Comparison of ENCODE assay signal across 25 cellular contexts in the genomic region with DNA sequence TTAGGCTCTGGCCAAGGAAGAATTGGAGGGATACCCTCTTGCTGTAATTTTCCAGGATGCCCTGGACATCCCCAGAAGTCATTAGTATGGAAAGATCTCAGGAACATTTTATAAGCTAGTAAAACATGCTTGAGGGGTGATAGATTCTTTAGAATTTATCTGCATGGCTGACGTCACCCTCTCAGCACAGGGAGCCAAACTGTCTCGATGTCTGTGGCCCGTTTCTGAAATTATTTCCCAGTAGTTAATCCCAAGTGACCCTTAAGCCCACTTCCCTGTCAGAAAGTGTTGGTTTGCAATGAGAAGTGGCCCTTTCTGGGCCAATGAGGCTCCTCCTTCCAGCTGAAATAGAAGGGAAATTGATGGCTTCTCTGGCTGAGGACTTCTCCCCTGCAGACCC.
A peak's percentile ranks its signal among the peaks of the same experiment; 100 is the strongest.
DNase-seq lines count a peak whose midpoint lies in the region; ATAC-seq and TF ChIP-seq lines count a peak whose summit lies in the region.
"Had no signal": no experiment of that assay in that cellular context is flagged by ENCODE, and none has a peak within 500 bp of the region (broad histone marks: within the 10 kb centered on the region; RNA-seq: fewer than 3 reads in every experiment).

No MANE protein-coding gene starts in this region.

- ATAC-seq in HG02970 (IDR thresholded peaks at IDR 0.05; ENCODE audit: low FRiP score, unreplicated experiment) (no peak), GM18909 (IDR thresholded peaks at IDR 0.05; ENCODE audit: poor library complexity, unreplicated experiment) (no peak)
- ATAC-seq: Right ventricle myocardium inferior, SK-N-SH treated with all-trans-retinoic acid at 6 μM for 48 hours had no signal

- no peak for TF ChIP-seq CTCF in smooth muscle cell (IDR thresholded peaks at IDR 0.05; ENCODE audit: borderline replicate concordance, insufficient read depth, poor library complexity, severe bottlenecking)

- H3K9ac ChIP-seq in Karpas-422 (ENCODE audit: low read length), result no peak overlapping the region
- H3K9ac ChIP-seq in mesendoderm (ENCODE audit: low read length), result no peak overlapping the region
- no peak overlapping the region for H3K9ac ChIP-seq in smooth muscle cell (ENCODE audit: low read depth)

- H3K36me3 ChIP-seq in Karpas-422 (ENCODE audit: insufficient read depth, low read length), result no peaks in the 10 kb centered on the region
- H3K36me3 ChIP-seq in mesendoderm (ENCODE audit: control insufficient read depth, insufficient read depth, low read length), result no peaks in the 10 kb centered on the region
- H3K36me3 ChIP-seq in smooth muscle cell (ENCODE audit: low read depth), result no peaks in the 10 kb centered on the region
- H3K36me3 ChIP-seq: SJCRH30 had no signal

- H3K79me1 ChIP-seq in mesendoderm (ENCODE audit: low read length), result no peaks in the 10 kb centered on the region

- peak overlapping the region; percentile 34 for H2BK120ac ChIP-seq in mesendoderm (ENCODE audit: low read depth, low read length)

- no peak overlapping the region for H3K4me2 ChIP-seq in Karpas-422 (ENCODE audit: low read depth, low read length, poor library complexity, severe bottlenecking)
- no peak overlapping the region for H3K4me2 ChIP-seq in mesendoderm (ENCODE audit: low read length)
- H3K4me2 ChIP-seq in smooth muscle cell, result peak overlapping the region; percentile 62
- H3K4me2 ChIP-seq: PC-9 had no signal

- H3K27ac ChIP-seq in Karpas-422 (ENCODE audit: low read length) (no peak overlapping the region), mesendoderm (ENCODE audit: low read depth, low read length) (no peak overlapping the region), smooth muscle cell (ENCODE audit: low read depth) (peak overlapping the region; percentile 94)
- H3K27ac ChIP-seq: PC-9 had no signal

- H4K8ac ChIP-seq in mesendoderm (ENCODE audit: low read depth, low read length), result no peak overlapping the region

- H4K20me1 ChIP-seq in Karpas-422 (ENCODE audit: insufficient read depth, low read depth, low read length) (no peaks in the 10 kb centered on the region), smooth muscle cell (ENCODE audit: low read depth) (no peaks in the 10 kb centered on the region)

- H3K23ac ChIP-seq in mesendoderm (ENCODE audit: low read length), result no peak overlapping the region

- peak; percentile 12 for DNase-seq in EH (ENCODE audit: low read depth)
- peak; percentile 11 for DNase-seq in Karpas-422
- no peak for DNase-seq in mesendoderm
- no peak for DNase-seq in smooth muscle cell (lab: John Stamatoyannopoulos, UW; ENCODE audit: unreplicated experiment)
- DNase-seq in HUDEP-2 (lab: John Stamatoyannopoulos, UW; ENCODE audit: unreplicated experiment in 76 of 76), result no peak
- DNase-seq: C1 segment of cervical spinal cord; CD4-positive, alpha-beta memory T cell; COR-L47; DND-41; H7; HFFc6; Kasumi-1; MV-4-11; NCI-H1105; NCI-H1436 treated with DMSO at 0.1 percent for 48 hours; NCI-H1930; NCI-H2107; NCI-H446 treated with DMSO at 0.1 percent for 48 hours; NCI-H526 treated with DMSO at 0.1 percent for 48 hours; PC-9; SJCRH30 had no signal

- H3K79me2 ChIP-seq in Karpas-422 (ENCODE audit: low read length) (no peaks in the 10 kb centered on the region), mesendoderm (ENCODE audit: control insufficient read depth, insufficient read depth, low read length) (no peaks in the 10 kb centered on the region), smooth muscle cell (ENCODE audit: low read depth) (no peaks in the 10 kb centered on the region)

- peak overlapping the region; percentile 40 for H2AK5ac ChIP-seq in mesendoderm (ENCODE audit: low read length)

- H3K27me3 ChIP-seq in Karpas-422 (ENCODE audit: low read length), result no peaks in the 10 kb centered on the region
- H3K27me3 ChIP-seq in mesendoderm (ENCODE audit: insufficient read depth, low read length, poor library complexity), result no peaks in the 10 kb centered on the region
- no peaks in the 10 kb centered on the region for H3K27me3 ChIP-seq in smooth muscle cell (ENCODE audit: low read depth)
- H3K27me3 ChIP-seq: SJCRH30 had no signal

- H2AFZ ChIP-seq in Karpas-422 (ENCODE audit: low read length) (no peak overlapping the region), smooth muscle cell (ENCODE audit: low read depth) (no peak overlapping the region)
- H2AFZ ChIP-seq: PC-9 had no signal

- peak overlapping the region; percentile 52 for H2BK5ac ChIP-seq in mesendoderm (ENCODE audit: low read length)

- no peak overlapping the region for H4K5ac ChIP-seq in mesendoderm (ENCODE audit: low read length)

- H3F3A ChIP-seq in smooth muscle cell (ENCODE audit: low read depth), result peaks cover 12% of the 10 kb centered on the region

- H3K4me1 ChIP-seq in Karpas-422 (ENCODE audit: low read length), result no peaks in the 10 kb centered on the region
- H3K4me1 ChIP-seq in mesendoderm (ENCODE audit: control insufficient read depth, low read depth, low read length), result peaks cover 17% of the 10 kb centered on the region
- peaks cover 7% of the 10 kb centered on the region for H3K4me1 ChIP-seq in smooth muscle cell (ENCODE audit: low read depth)

- H3K9me3 ChIP-seq in Karpas-422 (ENCODE audit: low read length) (no peaks in the 10 kb centered on the region), smooth muscle cell (replicated peaks; ENCODE audit: low read depth) (no peaks in the 10 kb centered on the region)
- H3K9me3 ChIP-seq: SJCRH30 had no signal

- WGBS in mesendoderm (ENCODE audit: extremely low coverage, insufficient coverage, low lambda C conversion rate), result no CpG with 5 or more reads among the region's 3 CpGs
- WGBS in smooth muscle cell (ENCODE audit: low lambda C conversion rate), result 15% methylated on average over 3 of the region's 3 CpGs

- H3K9me2 ChIP-seq in Karpas-422 (replicated peaks; ENCODE audit: insufficient read depth, low read length), result no peaks in the 10 kb centered on the region

- peak overlapping the region; percentile 77 for H3K4ac ChIP-seq in mesendoderm (ENCODE audit: low read depth, low read length)

- peak overlapping the region; percentile 27 for H2BK15ac ChIP-seq in mesendoderm (replicated peaks; ENCODE audit: low read depth)

- peak overlapping the region; percentile 89 for H3K18ac ChIP-seq in mesendoderm (ENCODE audit: low read length)

- no peak overlapping the region for H3K56ac ChIP-seq in mesendoderm (ENCODE audit: low read length)

- no peak overlapping the region for H3K4me3 ChIP-seq in Karpas-422 (ENCODE audit: low read length)
- H3K4me3 ChIP-seq in mesendoderm (ENCODE audit: low read length), result no peak overlapping the region
- no peak overlapping the region for H3K4me3 ChIP-seq in smooth muscle cell
- H3K4me3 ChIP-seq: PC-9 had no signal

Comparison
In these comparisons a context has a peak if more than half of its experiments do, and no peak if none do; other contexts are left out.
1. DNase-seq: peak in EH (single experiment) and Karpas-422 (single experiment); none in mesendoderm (single experiment), smooth muscle cell (single experiment) and HUDEP-2 (0 of 76).